ENCODE assay signal across 9 cellular contexts in genomic region chr9:110050925-110051355, GRCh38.
A peak's percentile ranks its signal among the peaks of the same experiment; 100 is the strongest.
DNase-seq lines count a peak whose midpoint lies in the region; ATAC-seq, FAIRE-seq and TF ChIP-seq lines count a peak whose summit lies in the region.
"Had no signal": no experiment of that assay in that cellular context is flagged by ENCODE, and none has a peak within 500 bp of the region (broad histone marks: within the 10 kb centered on the region; RNA-seq: fewer than 3 reads in every experiment).

No MANE protein-coding gene starts in this region.

- H3K27me3 ChIP-seq in ACC112 (ENCODE audit: insufficient read depth, low read length) (no peaks in the 10 kb centered on the region), endothelial cell of umbilical vein (ENCODE audit: control insufficient read depth in 2 of 2, insufficient read depth in 2 of 2, low read length in 2 of 2) (no peaks in the 10 kb centered on the region)

- no peak for TF ChIP-seq POLR2A in endothelial cell of umbilical vein (IDR thresholded peaks at IDR 0.05; ENCODE audit: low read depth, low read length)

- intact Hi-C loops in endothelial cell of umbilical vein (cut with micrococcal nuclease), result loop anchor here (2.0 kb wide), 1 partner anchor 102 kb away; no protein-coding TSS in a partner anchor

- peaks cover 35% of the 10 kb centered on the region for H3K4me1 ChIP-seq in ACC112 (ENCODE audit: control insufficient read depth, insufficient read depth, low read length, unreplicated experiment)
- H3K4me1 ChIP-seq in endothelial cell of umbilical vein (ENCODE audit: control insufficient read depth, extremely low read depth, insufficient read depth, low read length), result peaks cover 28% of the 10 kb centered on the region

- peak overlapping the region; percentile 97 for H3K4me2 ChIP-seq in endothelial cell of umbilical vein (ENCODE audit: insufficient read depth, low read length)

- peak; percentile 80 for FAIRE-seq in endothelial cell of umbilical vein (lab: Jason Lieb, UNC)

- no peak for TF ChIP-seq CTCF in endothelial cell of umbilical vein (IDR thresholded peaks at IDR 0.05; ENCODE audit: extremely low read depth in 1 of 2, insufficient read depth in 1 of 2, low read depth in 1 of 2, low read length in 2 of 2)

- H3K9me1 ChIP-seq in endothelial cell of umbilical vein (replicated peaks; ENCODE audit: control insufficient read depth, extremely low read depth, insufficient read depth, low read length), result no peaks in the 10 kb centered on the region

- no TSS peak for BruUV-seq in endothelial cell of umbilical vein (replicated peaks; lab: Mats Ljungman, UMichigan)

- H3K9ac ChIP-seq in endothelial cell of umbilical vein (replicated peaks; ENCODE audit: extremely low read depth, insufficient read depth, low read length), result peak overlapping the region; percentile 100

- H3K79me2 ChIP-seq in ACC112 (ENCODE audit: control insufficient read depth, insufficient read depth, low read length, unreplicated experiment) (peaks cover 76% of the 10 kb centered on the region), endothelial cell of umbilical vein (ENCODE audit: control insufficient read depth, insufficient read depth, low read length) (peaks cover 75% of the 10 kb centered on the region)

- H2AFZ ChIP-seq in ACC112 (ENCODE audit: low read length, unreplicated experiment) (no peak overlapping the region), endothelial cell of umbilical vein (ENCODE audit: low read depth, low read length) (no peak overlapping the region)

- POLR2A ChIA-PET in endothelial cell of umbilical vein (lab: Charles Lee), result interaction anchor here (1.3 to 2.7 kb wide), 7 partner anchors 19 to 144 kb away, joined by 4 to 16 read pairs (median 5); no protein-coding TSS in a partner anchor

- ATAC-seq in GM18508 (IDR thresholded peaks at IDR 0.05; ENCODE audit: insufficient read depth, unreplicated experiment) (peak; percentile 73), HG03045 (IDR thresholded peaks at IDR 0.05; ENCODE audit: unreplicated experiment) (peak; percentile 37), HG02970 (IDR thresholded peaks at IDR 0.05; ENCODE audit: low FRiP score, unreplicated experiment) (no peak)
- ATAC-seq: left colon had no signal

- H3K27ac ChIP-seq in ACC112 (ENCODE audit: low read depth, low read length) (peak overlapping the region; percentile 87), endothelial cell of umbilical vein (ENCODE audit: insufficient read depth, low read depth, low read length) (peak overlapping the region; percentile 98)

- dilution Hi-C loops in endothelial cell of umbilical vein (cut with MboI; ENCODE audit: extremely low pct_ligation_motif_present, low sequenced_read_pairs), result no loop called here

- H3K4me3 ChIP-seq in ACC112 (ENCODE audit: low read depth, low read length) (peak overlapping the region; percentile 100), endothelial cell of umbilical vein (replicated peaks in 1 of 3; ENCODE audit: insufficient read depth in 1 of 3, low read depth in 1 of 3, low read length in 3 of 3) (peak overlapping the region in 2 of 3 experiments; percentile 99 to 100), skeletal muscle cell (ENCODE audit: low read depth, low read length) (peak overlapping the region; percentile 97)

- CTCF ChIA-PET in endothelial cell of umbilical vein (lab: Charles Lee), result interaction anchor here (0.7 to 4.1 kb wide), 16 partner anchors 11 to 147 kb away, joined by 3 to 27 read pairs (median 3); no protein-coding TSS in a partner anchor

- no peaks in the 10 kb centered on the region for H3K9me3 ChIP-seq in endothelial cell of umbilical vein (replicated peaks; ENCODE audit: control insufficient read depth, insufficient read depth, low read length)

- peaks cover 2% of the 10 kb centered on the region for H4K20me1 ChIP-seq in endothelial cell of umbilical vein (replicated peaks; ENCODE audit: control insufficient read depth, extremely low read depth, insufficient read depth, low read length)

- DNase-seq in RPMI8226, result peak; percentile 69
- peak; percentile 73 for DNase-seq in endothelial cell of umbilical vein (ENCODE audit: low read depth, low spot score)
- peak; percentile 88 for DNase-seq in skeletal muscle cell (ENCODE audit: low read depth)
- no peak for DNase-seq in stimulated activated naive CD4-positive, alpha-beta T cell treated with Interleukin-2 at 50 U/mL for 16 hours (lab: John Stamatoyannopoulos, UW)

- H3K36me3 ChIP-seq in ACC112 (ENCODE audit: insufficient read depth, low read length), result peaks cover 23% of the 10 kb centered on the region
- H3K36me3 ChIP-seq in endothelial cell of umbilical vein (ENCODE audit: control insufficient read depth in 2 of 2, extremely low read depth in 1 of 2, insufficient read depth in 2 of 2, low read length in 2 of 2), result peaks cover 1 to 2% of the 10 kb centered on the region in 2 experiments

TF ChIP-seq in endothelial cell of umbilical vein, 7 proteins besides CTCF, POLR2A, EP300 and RAD21:
- TF ChIP-seq GATA2 (IDR thresholded peaks at IDR 0.05; ENCODE audit: insufficient read depth, insufficient read length, low read depth, low read length) (no peak), JUN (IDR thresholded peaks at IDR 0.05; ENCODE audit: borderline replicate concordance, insufficient read depth, insufficient read length, low read depth) (peak; percentile 39)
